In genomic region chr1:143553627-143554026, GRCh38 we compare ENCODE assay signal across 2 cellular contexts.
"Had no signal": no experiment of that assay in that cellular context is flagged by ENCODE, and none has a peak within 500 bp of the region (broad histone marks: within the 10 kb centered on the region; RNA-seq: fewer than 3 reads in every experiment).

No MANE protein-coding gene starts in this region.

- DNase-seq: GDM1, GF-D8 had no signal
